Comparison of ENCODE assay signal across 1 cellular context in genomic region chr7:66681491-66682349, GRCh38.
TF ChIP-seq lines count a peak whose summit lies in the region.

No MANE protein-coding gene starts in this region.

TF ChIP-seq in K562, 482 proteins besides CTCF, POLR2A, EP300 and RAD21 (continued from another document and continues in another):
- peak; percentile 78 for TF ChIP-seq AFF4 (CRISPR knock-in tag; IDR thresholded peaks at IDR 0.05)
- TF ChIP-seq MAFG (tag; conservative IDR thresholded peaks at IDR 0.05): no peak
- no peak for TF ChIP-seq ZBTB7A (IDR thresholded peaks at IDR 0.05; ENCODE audit: borderline replicate concordance, control insufficient read depth, low read depth, low read length)
- TF ChIP-seq HNRNPUL1 (IDR thresholded peaks at IDR 0.05; ENCODE audit: low read length): no peak
- no peak for TF ChIP-seq MLLT1 (IDR thresholded peaks at IDR 0.05)
- no peak for TF ChIP-seq BRD9 (IDR thresholded peaks at IDR 0.05; ENCODE audit: low read depth, partially characterized antibody)
- TF ChIP-seq TBL1XR1 (IDR thresholded peaks at IDR 0.05; ENCODE audit: low read length in 2 of 2): no peak; a peak in 2 of 4 replicates
- peak; percentile 91 for TF ChIP-seq E2F8 (IDR thresholded peaks at IDR 0.05; ENCODE audit: low read depth, partially characterized antibody)
- no peak for TF ChIP-seq MBD1 (CRISPR knock-in tag; IDR thresholded peaks at IDR 0.05)
- no peak for TF ChIP-seq ZEB2 (IDR thresholded peaks at IDR 0.05)
- TF ChIP-seq SMARCA5 (IDR thresholded peaks at IDR 0.05): no peak
- no peak for TF ChIP-seq ARID2 (IDR thresholded peaks at IDR 0.05)
- TF ChIP-seq BHLHE40 (IDR thresholded peaks at IDR 0.05; ENCODE audit: low read length): peak; percentile 54; the same call in 1 of the 2 replicates
- no peak for TF ChIP-seq CREBBP (IDR thresholded peaks at IDR 0.05; ENCODE audit: low read depth, low read length)
- TF ChIP-seq SMARCC2 (IDR thresholded peaks at IDR 0.05; ENCODE audit: low read depth): no peak
- TF ChIP-seq ZNF589 (CRISPR knock-in tag; IDR thresholded peaks at IDR 0.05; ENCODE audit: low read depth): no peak
- peak; percentile 50; the same call in 1 of the 2 replicates for TF ChIP-seq ATF3 (IDR thresholded peaks at IDR 0.05)
- TF ChIP-seq ATF3 (CRISPR knock-in tag; conservative IDR thresholded peaks at IDR 0.05): peak; percentile 42; the same call in 1 of the 2 replicates
- no peak for TF ChIP-seq TRIM25 (IDR thresholded peaks at IDR 0.05; ENCODE audit: borderline replicate concordance)
- no peak for TF ChIP-seq FOS (IDR thresholded peaks at IDR 0.05; ENCODE audit: extremely low read depth, insufficient read length)
- peak; percentile 45 for TF ChIP-seq SMAD4 (CRISPR knock-in tag; conservative IDR thresholded peaks at IDR 0.05)
- TF ChIP-seq SIN3B (IDR thresholded peaks at IDR 0.05; ENCODE audit: low read depth): peak; percentile 78
- no peak for TF ChIP-seq ZNF253 (CRISPR knock-in tag; conservative IDR thresholded peaks at IDR 0.05)
- TF ChIP-seq TEAD1 (CRISPR knock-in tag; IDR thresholded peaks at IDR 0.05): no peak; a peak in 1 of 4 replicates
- no peak for TF ChIP-seq MCM2 (IDR thresholded peaks at IDR 0.05; ENCODE audit: low read depth)
- TF ChIP-seq PBX2 (CRISPR knock-in tag; IDR thresholded peaks at IDR 0.05; ENCODE audit: low read depth): no peak
- no peak for TF ChIP-seq PBX2 (tag; conservative IDR thresholded peaks at IDR 0.05; ENCODE audit: low read depth)
- no peak for TF ChIP-seq ZFP36 (IDR thresholded peaks at IDR 0.05; ENCODE audit: low read depth, low read length, partially characterized antibody)
- no peak for TF ChIP-seq SRF (CRISPR knock-in tag; IDR thresholded peaks at IDR 0.05)
- TF ChIP-seq GATAD2B (IDR thresholded peaks at IDR 0.05; ENCODE audit: borderline replicate concordance): no peak
- no peak for TF ChIP-seq HOMEZ (CRISPR knock-in tag; IDR thresholded peaks at IDR 0.05)
- no peak for TF ChIP-seq CBFA2T2 (conservative IDR thresholded peaks at IDR 0.05)
- TF ChIP-seq TARDBP (IDR thresholded peaks at IDR 0.05): no peak
- TF ChIP-seq THRAP3 (IDR thresholded peaks at IDR 0.05; ENCODE audit: borderline replicate concordance): no peak
- peak; percentile 67 for TF ChIP-seq JUND (IDR thresholded peaks at IDR 0.05; ENCODE audit: borderline replicate concordance, low read depth, low read length)
- TF ChIP-seq JUND (tag; IDR thresholded peaks at IDR 0.05; ENCODE audit: borderline replicate concordance, low read depth, low read length): no peak; the same call in 2 of the 3 replicates
- peak; percentile 79 for TF ChIP-seq L3MBTL2 (IDR thresholded peaks at IDR 0.05)
- no peak for TF ChIP-seq POLR3A (IDR thresholded peaks at IDR 0.05; ENCODE audit: borderline replicate concordance, extremely low read depth, insufficient read depth, insufficient read length)
- TF ChIP-seq TOE1 (IDR thresholded peaks at IDR 0.05; ENCODE audit: borderline replicate concordance): peak; percentile 10; the same call in 1 of the 2 replicates
- peak; percentile 69; the same call in 1 of the 2 replicates for TF ChIP-seq TOE1 (CRISPR knock-in tag; IDR thresholded peaks at IDR 0.05; ENCODE audit: borderline replicate concordance, low read depth)
- TF ChIP-seq ZNF354B (CRISPR knock-in tag; IDR thresholded peaks at IDR 0.05): no peak
- peak; percentile 82 for TF ChIP-seq ETV1 (tag; conservative IDR thresholded peaks at IDR 0.05; ENCODE audit: low read depth)
- TF ChIP-seq ETS1 (conservative IDR thresholded peaks at IDR 0.05; ENCODE audit: control insufficient read depth, low read depth, low read length): peak; percentile 26; the same call in 1 of the 2 replicates
- peak; percentile 92; the same call in 1 of the 2 replicates for TF ChIP-seq PHF8 (IDR thresholded peaks at IDR 0.05; ENCODE audit: borderline replicate concordance, low read length)
- TF ChIP-seq KLF1 (tag; IDR thresholded peaks at IDR 0.05): peak; percentile 74; the same call in 1 of the 2 replicates
- TF ChIP-seq ZNF764 (CRISPR knock-in tag; IDR thresholded peaks at IDR 0.05; ENCODE audit: low read depth): peak; percentile 51; the same call in 1 of the 2 replicates
- no peak for TF ChIP-seq CBFA2T3 (IDR thresholded peaks at IDR 0.05)
- TF ChIP-seq ZNF551 (CRISPR knock-in tag; IDR thresholded peaks at IDR 0.05): no peak
- no peak for TF ChIP-seq ZNF511 (CRISPR knock-in tag; IDR thresholded peaks at IDR 0.05)
